In genomic region chr12:106046947-106047346, GRCh38 we compare ENCODE assay signal across 20 cellular contexts.
DNase-seq lines count a peak whose midpoint lies in the region; ATAC-seq and TF ChIP-seq lines count a peak whose summit lies in the region.
"Had no signal": no experiment of that assay in that cellular context is flagged by ENCODE, and none has a peak within 500 bp of the region (broad histone marks: within the 10 kb centered on the region; RNA-seq: fewer than 3 reads in every experiment).

No MANE protein-coding gene starts in this region.

- H3K4me3 Mint-ChIP-seq in natural killer cell (no peak overlapping the region), neural progenitor cell (no peak overlapping the region)
- H3K4me3 Mint-ChIP-seq: B cell; CD4-positive, CD25-positive, alpha-beta regulatory T cell; CD8-positive, alpha-beta T cell; H9 had no signal

- H3K4ac ChIP-seq in trophoblast cell (ENCODE audit: low read depth, low read length) = no peak overlapping the region

- no peaks in the 10 kb centered on the region for H3K27me3 ChIP-seq in SK-N-SH (ENCODE audit: insufficient read depth)
- no peaks in the 10 kb centered on the region for H3K27me3 ChIP-seq in Panc1 (ENCODE audit: control insufficient read depth, insufficient read depth, low read length)
- no peaks in the 10 kb centered on the region for H3K27me3 ChIP-seq in dorsolateral prefrontal cortex
- H3K27me3 ChIP-seq in trophoblast cell (ENCODE audit: insufficient read depth, low read length) = no peaks in the 10 kb centered on the region
- H3K27me3 ChIP-seq in neural progenitor cell = no peaks in the 10 kb centered on the region
- H3K27me3 ChIP-seq: BLaER1 had no signal

- CTCF ChIA-PET in SK-N-SH (lab: Yijun Ruan, JAX) (interaction anchor here (1.5 kb wide), 1 partner anchor 11 kb away, joined by 3 read pairs; no protein-coding TSS in a partner anchor), Panc1 (lab: Charles Lee) (no interaction called here)

- TF ChIP-seq RAD21 in SK-N-SH (IDR thresholded peaks at IDR 0.05; ENCODE audit: low read length) = no peak

- no peaks in the 10 kb centered on the region for H3K36me3 Mint-ChIP-seq in natural killer cell
- no peaks in the 10 kb centered on the region for H3K36me3 Mint-ChIP-seq in neural progenitor cell
- H3K36me3 Mint-ChIP-seq: CD4-positive, CD25-positive, alpha-beta regulatory T cell; CD8-positive, alpha-beta T cell had no signal

- no peak overlapping the region for H3K18ac ChIP-seq in trophoblast cell (ENCODE audit: low read length)

- H3K4me3 ChIP-seq in SK-N-SH (ENCODE audit: low read depth in 2 of 2, low read length in 1 of 2) (no peak overlapping the region), Panc1 (ENCODE audit: low read depth in 2 of 2, low read length in 2 of 2) (no peak overlapping the region), dorsolateral prefrontal cortex (no peak overlapping the region), trophoblast cell (ENCODE audit: low read depth, low read length) (no peak overlapping the region), neural progenitor cell (no peak overlapping the region)
- H3K4me3 ChIP-seq: BLaER1, GM23248 had no signal

- H2BK12ac ChIP-seq in trophoblast cell (ENCODE audit: low read length) = peak overlapping the region; percentile 68

- WGBS in SK-N-SH (ENCODE audit: low lambda C conversion rate) = 95% methylated on average over 2 of the region's 2 CpGs
- no CpG with 5 or more reads among the region's 2 CpGs for WGBS in trophoblast cell (ENCODE audit: extremely low coverage, insufficient coverage, insufficient read length)

- H4K20me1 ChIP-seq in SK-N-SH (ENCODE audit: insufficient read depth) (no peaks in the 10 kb centered on the region), neural progenitor cell (ENCODE audit: low read depth) (no peaks in the 10 kb centered on the region)
- H4K20me1 ChIP-seq: BLaER1 had no signal

- H3K27ac Mint-ChIP-seq in natural killer cell (no peak overlapping the region), neural progenitor cell (no peak overlapping the region)
- H3K27ac Mint-ChIP-seq: B cell; CD8-positive, alpha-beta T cell; H9 had no signal

- H3K9ac ChIP-seq in SK-N-SH (no peak overlapping the region), trophoblast cell (ENCODE audit: low read length) (no peak overlapping the region), neural progenitor cell (no peak overlapping the region)
- H3K9ac ChIP-seq: BLaER1, GM23248 had no signal

- no peak overlapping the region for H2BK5ac ChIP-seq in trophoblast cell (ENCODE audit: low read depth, low read length, poor library complexity)

- no peak overlapping the region for H2BK120ac ChIP-seq in trophoblast cell (ENCODE audit: insufficient read depth, low read length, poor library complexity)

- H4K8ac ChIP-seq in trophoblast cell (ENCODE audit: low read depth, low read length) = no peak overlapping the region

- TF ChIP-seq EP300 in SK-N-SH (IDR thresholded peaks at IDR 0.05; ENCODE audit: borderline replicate concordance in 1 of 2, low read depth in 1 of 2, low read length in 1 of 2) = no peak

- DNase-seq in SK-N-SH (no peak), Panc1 (ENCODE audit: low read depth, low spot score) (no peak), dorsolateral prefrontal cortex (no peak), trophoblast cell (no peak), natural killer cell (no peak), neural progenitor cell (ENCODE audit: low spot score) (no peak)
- DNase-seq: Caco-2; CD4-positive, CD25-positive, alpha-beta regulatory T cell; CD8-positive, alpha-beta T cell; DMS153; DND-41; GM23248; H9 had no signal

- H2AFZ ChIP-seq in SK-N-SH (ENCODE audit: low read depth) (no peak overlapping the region), trophoblast cell (ENCODE audit: insufficient read depth, low read length, poor library complexity) (no peak overlapping the region), neural progenitor cell (replicated peaks) (no peak overlapping the region)
- H2AFZ ChIP-seq: GM23248 had no signal

- in situ Hi-C loops in Panc1 (cut with HindIII; ENCODE audit: low pct_unique_long_range_greater_than_20kb, low sequenced_read_pairs) = no loop called here

- H3K27ac ChIP-seq in SK-N-SH (ENCODE audit: low read depth in 2 of 2, low read length in 1 of 2) (peak overlapping the region; percentile 47 to 81; a peak in 2 of 4 replicates), Panc1 (ENCODE audit: low read length) (peak overlapping the region; percentile 14; the same call in 1 of the 2 replicates), dorsolateral prefrontal cortex (peak overlapping the region in 47 of 59 donors; percentile 24 to 97 (median 83)), trophoblast cell (ENCODE audit: low read depth, low read length) (no peak overlapping the region), neural progenitor cell (no peak overlapping the region)
- H3K27ac ChIP-seq: 22Rv1, BLaER1, C4-2B, GM23248 had no signal

- no peak overlapping the region for H4K12ac ChIP-seq in trophoblast cell (ENCODE audit: low read depth, low read length)

- peaks cover 40% of the 10 kb centered on the region for H3F3A ChIP-seq in SK-N-SH (replicated peaks; ENCODE audit: insufficient read depth)
- no peaks in the 10 kb centered on the region for H3F3A ChIP-seq in neural progenitor cell (ENCODE audit: low read depth)

- H3K4me1 ChIP-seq in SK-N-SH (ENCODE audit: control insufficient read depth in 1 of 2, insufficient read depth in 2 of 2, low read depth in 1 of 2, low read length in 1 of 2) = peaks cover 3 to 16% of the 10 kb centered on the region in 2 experiments; a peak in 3 of 4 replicates
- no peaks in the 10 kb centered on the region for H3K4me1 ChIP-seq in Panc1 (ENCODE audit: control insufficient read depth, insufficient read depth, low read length)
- peaks cover 3 to 9% of the 10 kb centered on the region in 2 experiments for H3K4me1 ChIP-seq in trophoblast cell (ENCODE audit: control insufficient read depth in 1 of 2, insufficient read depth in 2 of 2, low read length in 2 of 2)
- no peaks in the 10 kb centered on the region for H3K4me1 ChIP-seq in neural progenitor cell
- H3K4me1 ChIP-seq: BLaER1 had no signal

- H3K9me3 ChIP-seq in SK-N-SH (no peaks in the 10 kb centered on the region), Panc1 (ENCODE audit: control insufficient read depth, insufficient read depth, low read depth, low read length) (no peaks in the 10 kb centered on the region), trophoblast cell (ENCODE audit: insufficient read depth, low read depth, low read length) (no peaks in the 10 kb centered on the region), neural progenitor cell (ENCODE audit: low read depth) (no peaks in the 10 kb centered on the region)
- H3K9me3 ChIP-seq: BLaER1, Caco-2 had no signal

- H3K27me3 Mint-ChIP-seq in natural killer cell (ENCODE audit: low read depth in 2 of 2) (peaks cover 19 to 32% of the 10 kb centered on the region in 2 donors), neural progenitor cell (ENCODE audit: insufficient read depth, low read depth) (peaks cover 2% of the 10 kb centered on the region)

- no peak overlapping the region for H3K14ac ChIP-seq in trophoblast cell (ENCODE audit: low read length)

- POLR2A ChIA-PET in SK-N-SH (lab: Yijun Ruan, JAX) (no interaction called here), Panc1 (lab: Charles Lee) (no interaction called here)

- H3K79me2 ChIP-seq in SK-N-SH (ENCODE audit: insufficient read depth) (no peaks in the 10 kb centered on the region), trophoblast cell (ENCODE audit: control insufficient read depth, insufficient read depth, low read length, poor library complexity) (no peaks in the 10 kb centered on the region), neural progenitor cell (ENCODE audit: low read depth) (no peaks in the 10 kb centered on the region)

- H3K36me3 ChIP-seq in SK-N-SH (replicated peaks in 1 of 2; ENCODE audit: control insufficient read depth in 1 of 2, insufficient read depth in 2 of 2, low read length in 1 of 2) (no peaks in the 10 kb centered on the region), Panc1 (ENCODE audit: control insufficient read depth, insufficient read depth, low read length) (no peaks in the 10 kb centered on the region), trophoblast cell (ENCODE audit: control insufficient read depth in 1 of 2, insufficient read depth in 2 of 2, low read length in 2 of 2) (no peaks in the 10 kb centered on the region), neural progenitor cell (no peaks in the 10 kb centered on the region)
- H3K36me3 ChIP-seq: BLaER1 had no signal

- no peak for ATAC-seq in SK-N-SH treated with all-trans-retinoic acid at 6 μM for 48 hours
- no peak for ATAC-seq in Panc1
- ATAC-seq in natural killer cell = no peak
- no peak for ATAC-seq in HG02970 (IDR thresholded peaks at IDR 0.05; ENCODE audit: low FRiP score, unreplicated experiment)
- ATAC-seq: CD8-positive, alpha-beta T cell; HCT116 had no signal

- peak overlapping the region; percentile 53 for H2AK5ac ChIP-seq in trophoblast cell (ENCODE audit: low read length)

- intact Hi-C loops in Panc1 (cut with micrococcal nuclease; ENCODE audit: unreplicated experiment) = no loop called here
- intact Hi-C loops in dorsolateral prefrontal cortex (cut with DNase I) = loop anchor here in 1 of 2 donors (10.0 kb wide), 1 partner anchor 112 kb away; no protein-coding TSS in a partner anchor
- intact Hi-C loops in natural killer cell (cut with micrococcal nuclease) = no loop called here

- H3K4me2 ChIP-seq in SK-N-SH (no peak overlapping the region), trophoblast cell (ENCODE audit: low read length) (no peak overlapping the region), neural progenitor cell (no peak overlapping the region)
- H3K4me2 ChIP-seq: BLaER1 had no signal

- H4K91ac ChIP-seq in trophoblast cell (ENCODE audit: low read depth, low read length) = no peak overlapping the region

- BruUV-seq in Panc1 (replicated peaks; lab: Mats Ljungman, UMichigan) = no TSS peak

- no peaks in the 10 kb centered on the region for H3K9me3 Mint-ChIP-seq in natural killer cell
- no peaks in the 10 kb centered on the region for H3K9me3 Mint-ChIP-seq in neural progenitor cell
- H3K9me3 Mint-ChIP-seq: CD8-positive, alpha-beta T cell; H9 had no signal

- TF ChIP-seq CTCF in SK-N-SH (IDR thresholded peaks at IDR 0.05) (no peak), Panc1 (IDR thresholded peaks at IDR 0.05) (no peak), dorsolateral prefrontal cortex (IDR thresholded peaks at IDR 0.05 in 54 of 56, conservative IDR thresholded peaks at IDR 0.05 in 2 of 56; ENCODE audit: low read depth in 1 of 56, partially characterized antibody in 56 of 56) (no peak), natural killer cell (IDR thresholded peaks at IDR 0.05) (no peak), neural progenitor cell (IDR thresholded peaks at IDR 0.05) (no peak)

- H3K79me1 ChIP-seq in trophoblast cell (ENCODE audit: low read length) = peaks cover 11% of the 10 kb centered on the region

- H3K9me2 ChIP-seq in SK-N-SH = no peaks in the 10 kb centered on the region

- H3K4me1 Mint-ChIP-seq in natural killer cell (no peaks in the 10 kb centered on the region), neural progenitor cell (peaks cover 11% of the 10 kb centered on the region)
- H3K4me1 Mint-ChIP-seq: B cell; CD4-positive, CD25-positive, alpha-beta regulatory T cell had no signal

- H3K23ac ChIP-seq in trophoblast cell (ENCODE audit: low read length) = no peak overlapping the region

TF ChIP-seq in SK-N-SH, 30 proteins besides CTCF, POLR2A, EP300 and RAD21 (continues in another document):
- no peak for TF ChIP-seq CHD2 (IDR thresholded peaks at IDR 0.05; ENCODE audit: low read length, partially characterized antibody)

TF ChIP-seq in SK-N-SH treated with all-trans-retinoic acid at 6 μM for 48 hours, 23 proteins besides CTCF, POLR2A, EP300 and RAD21 (continues in another document):
- no peak for TF ChIP-seq ZFP30 (CRISPR knock-in tag; IDR thresholded peaks at IDR 0.05)
- TF ChIP-seq ISL1 (CRISPR knock-in tag; IDR thresholded peaks at IDR 0.05) = no peak

Comparison
In these comparisons a context has a peak if more than half of its experiments do, and no peak if none do; other contexts are left out.
1. H3K27ac ChIP-seq: peak in SK-N-SH (2 of 2), Panc1 (single experiment) and dorsolateral prefrontal cortex (47 of 59); none in trophoblast cell (single experiment) and neural progenitor cell (single experiment).